In genomic region chr7:33578166-33578565, GRCh38 we compare ENCODE assay signal across 1 cellular context.
TF ChIP-seq lines count a peak whose summit lies in the region.

No MANE protein-coding gene starts in this region.

TF ChIP-seq in IMR-90, 13 proteins besides CTCF, POLR2A, EP300 and RAD21 (continued from another document):
- no peak for TF ChIP-seq ELK1 (IDR thresholded peaks at IDR 0.05; ENCODE audit: borderline replicate concordance, low read depth, low read length)
- no peak for TF ChIP-seq RFX5 (IDR thresholded peaks at IDR 0.05; ENCODE audit: low read depth, low read length)
- TF ChIP-seq, protein P1, sequence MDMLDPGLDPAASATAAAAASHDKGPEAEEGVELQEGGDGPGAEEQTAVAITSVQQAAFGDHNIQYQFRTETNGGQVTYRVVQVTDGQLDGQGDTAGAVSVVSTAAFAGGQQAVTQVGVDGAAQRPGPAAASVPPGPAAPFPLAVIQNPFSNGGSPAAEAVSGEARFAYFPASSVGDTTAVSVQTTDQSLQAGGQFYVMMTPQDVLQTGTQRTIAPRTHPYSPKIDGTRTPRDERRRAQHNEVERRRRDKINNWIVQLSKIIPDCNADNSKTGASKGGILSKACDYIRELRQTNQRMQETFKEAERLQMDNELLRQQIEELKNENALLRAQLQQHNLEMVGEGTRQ (IDR thresholded peaks at IDR 0.05; ENCODE audit: low read depth, low read length) = no peak
- no peak for TF ChIP-seq NFE2L2 (IDR thresholded peaks at IDR 0.05; ENCODE audit: low read depth, low read length)
